ENCODE assay signal across 26 cellular contexts in genomic region chr19:33982706-33983105, GRCh38.
A peak's percentile ranks its signal among the peaks of the same experiment; 100 is the strongest.
DNase-seq lines count a peak whose midpoint lies in the region; ATAC-seq and TF ChIP-seq lines count a peak whose summit lies in the region.
"Had no signal": no experiment of that assay in that cellular context is flagged by ENCODE, and none has a peak within 500 bp of the region (broad histone marks: within the 10 kb centered on the region; RNA-seq: fewer than 3 reads in every experiment).

No MANE protein-coding gene starts in this region.

- H3K9me3 ChIP-seq in H9 (ENCODE audit: control insufficient read depth, low read depth, low read length) (peaks cover 5% of the 10 kb centered on the region), OCI-LY7 (ENCODE audit: low read length) (no peaks in the 10 kb centered on the region)
- H3K9me3 ChIP-seq: SJCRH30 had no signal

- CTCF ChIA-PET in OCI-LY7 (lab: Charles Lee; ENCODE audit: unreplicated experiment): no interaction called here

- H3K23me2 ChIP-seq in H9 (ENCODE audit: insufficient read length, low read depth, low read length, poor library complexity, severe bottlenecking): no peaks in the 10 kb centered on the region

- H4K8ac ChIP-seq in H9 (replicated peaks; ENCODE audit: insufficient read length, low read depth, low read length): no peak overlapping the region

- no peak overlapping the region for H3K14ac ChIP-seq in H9 (ENCODE audit: insufficient read depth, low read length)

- H3K36me3 ChIP-seq in OCI-LY7 (ENCODE audit: insufficient read depth, low read length): no peaks in the 10 kb centered on the region
- H3K36me3 ChIP-seq: MG63, SJCRH30 had no signal

- no peak overlapping the region for H4K5ac ChIP-seq in H9 (ENCODE audit: insufficient read length, low read depth, low read length)

- no peak overlapping the region for H3K56ac ChIP-seq in H9 (ENCODE audit: insufficient read length, low read depth, low read length)

- no peak overlapping the region for H4K91ac ChIP-seq in H9 (ENCODE audit: insufficient read length, low read depth, low read length)

- H3K4ac ChIP-seq in H9 (ENCODE audit: low read depth, low read length): no peak overlapping the region

- no peak overlapping the region for H3K4me2 ChIP-seq in H9 (ENCODE audit: insufficient read depth, insufficient read length, low read length)
- H3K4me2 ChIP-seq in OCI-LY7 (ENCODE audit: low read length): no peak overlapping the region
- H3K4me2 ChIP-seq: A549 had no signal

- H3K27ac ChIP-seq in H9 (ENCODE audit: insufficient read length, low read depth, low read length) (no peak overlapping the region), OCI-LY7 (ENCODE audit: low read depth, low read length, poor library complexity, severe bottlenecking) (no peak overlapping the region)
- H3K27ac ChIP-seq: A549, SJCRH30 had no signal

- POLR2A ChIA-PET in OCI-LY7 (lab: Charles Lee): no interaction called here

- H3K23ac ChIP-seq in H9 (ENCODE audit: insufficient read length, low read depth, low read length): no peak overlapping the region

- H3K27me3 ChIP-seq in H9 (ENCODE audit: insufficient read depth, low read length): no peaks in the 10 kb centered on the region
- H3K27me3 ChIP-seq: MG63, SJCRH30 had no signal

- no peak overlapping the region for H3K18ac ChIP-seq in H9 (ENCODE audit: insufficient read length, low read depth, low read length)

- TF ChIP-seq CTCF in H9 (conservative IDR thresholded peaks at IDR 0.05) (0 out of 3 replicates have a peak, but pooled peaks have one; percentile 25), OCI-LY7 (conservative IDR thresholded peaks at IDR 0.05; ENCODE audit: low read length) (0 out of 2 replicates have a peak, but pooled peaks have one; percentile 48), endothelial cell (IDR thresholded peaks at IDR 0.05; ENCODE audit: unreplicated experiment) (peak; percentile 47), type B pancreatic cell (conservative IDR thresholded peaks at IDR 0.05) (peak; percentile 61)

- H3K27me3 Mint-ChIP-seq in H9 (ENCODE audit: low read depth): no peaks in the 10 kb centered on the region
- H3K27me3 Mint-ChIP-seq in endothelial cell (ENCODE audit: unreplicated experiment): peaks cover 1% of the 10 kb centered on the region
- peaks cover 11% of the 10 kb centered on the region for H3K27me3 Mint-ChIP-seq in type B pancreatic cell

- H2BK5ac ChIP-seq in H9 (ENCODE audit: insufficient read length, low read length): no peak overlapping the region

- H4K20me1 ChIP-seq in H9 (ENCODE audit: control insufficient read depth, insufficient read depth, insufficient read length): no peaks in the 10 kb centered on the region
- H4K20me1 ChIP-seq in OCI-LY7 (ENCODE audit: insufficient read depth, low read length): no peaks in the 10 kb centered on the region

- H3K9me3 Mint-ChIP-seq in H9 (peaks cover 19 to 28% of the 10 kb centered on the region in 2 experiments), endothelial cell (ENCODE audit: unreplicated experiment) (no peaks in the 10 kb centered on the region), type B pancreatic cell (peaks cover 10% of the 10 kb centered on the region)

- no peak overlapping the region for H2AK5ac ChIP-seq in H9 (ENCODE audit: insufficient read length, low read length)

- H3K4me3 Mint-ChIP-seq in H9 (no peak overlapping the region), endothelial cell (ENCODE audit: unreplicated experiment) (no peak overlapping the region), type B pancreatic cell (no peak overlapping the region)
- H3K4me3 Mint-ChIP-seq: CD8-positive, alpha-beta memory T cell had no signal

- H2BK15ac ChIP-seq in H9 (ENCODE audit: low read depth, low read length): no peak overlapping the region

- no peak overlapping the region for H3T11ph ChIP-seq in H9 (ENCODE audit: low read length)

- H3K79me1 ChIP-seq in H9 (ENCODE audit: insufficient read depth, low read depth, low read length, poor library complexity, severe bottlenecking): no peaks in the 10 kb centered on the region

- H3K36me3 Mint-ChIP-seq in H9 (ENCODE audit: insufficient read depth in 1 of 3, low read depth in 3 of 3) (peaks cover 2 to 24% (median 2%) of the 10 kb centered on the region in 3 experiments; a peak in 5 of 7 replicates), endothelial cell (ENCODE audit: low read depth, unreplicated experiment) (no peaks in the 10 kb centered on the region), type B pancreatic cell (peaks cover 5% of the 10 kb centered on the region)

- no peaks in the 10 kb centered on the region for H3K4me1 Mint-ChIP-seq in H9
- H3K4me1 Mint-ChIP-seq in endothelial cell (ENCODE audit: unreplicated experiment): no peaks in the 10 kb centered on the region
- no peaks in the 10 kb centered on the region for H3K4me1 Mint-ChIP-seq in type B pancreatic cell (ENCODE audit: unreplicated experiment)
- H3K4me1 Mint-ChIP-seq: CD8-positive, alpha-beta memory T cell had no signal

- H2BK20ac ChIP-seq in H9 (ENCODE audit: low read depth, low read length, poor library complexity, severe bottlenecking): no peak overlapping the region

- no peak overlapping the region for H2BK12ac ChIP-seq in H9 (ENCODE audit: insufficient read length, low read depth, low read length)

- DNase-seq in H9 (no peak), OCI-LY7 (ENCODE audit: low spot score) (no peak), endothelial cell (ENCODE audit: low spot score) (no peak), type B pancreatic cell (ENCODE audit: extremely low spot score, unreplicated experiment) (no peak), GM19240 (ENCODE audit: insufficient read length, low spot score) (no peak), GF-D8 (lab: John Stamatoyannopoulos, UW) (no peak)
- DNase-seq: C1 segment of cervical spinal cord; CD8-positive, alpha-beta memory T cell; DMS 273 treated with DMSO at 0.1 percent for 48 hours; DMS79; EL; KBM-7; MG63; NCI-H1048; NCI-H1417; NCI-H1694; NCI-H2029 treated with DMSO at 0.1 percent for 48 hours; NCI-H446 treated with DMSO at 0.1 percent for 48 hours; NCI-H526; NCI-H82; NK-92 treated with Interleukin-12 subunit alpha and Interleukin-12 subunit beta, amount 100 ng/mL, for 24 hours; SJCRH30 had no signal

- H2BK120ac ChIP-seq in H9 (ENCODE audit: low read depth, low read length, poor library complexity, severe bottlenecking): no peak overlapping the region

- H3K4me3 ChIP-seq in OCI-LY7 (ENCODE audit: low read depth, low read length, poor library complexity, severe bottlenecking): no peak overlapping the region
- H3K4me3 ChIP-seq: A549, MG63, SJCRH30 had no signal

- H3K4me1 ChIP-seq in H9 (ENCODE audit: insufficient read depth, low read length) (no peaks in the 10 kb centered on the region), OCI-LY7 (ENCODE audit: insufficient read depth, low read length, poor library complexity, severe bottlenecking) (no peaks in the 10 kb centered on the region)
- H3K4me1 ChIP-seq: A549, SJCRH30 had no signal

- no peaks in the 10 kb centered on the region for H3K79me2 ChIP-seq in H9 (ENCODE audit: insufficient read depth, low read length)
- no peaks in the 10 kb centered on the region for H3K79me2 ChIP-seq in OCI-LY7 (ENCODE audit: insufficient read depth, low read depth, low read length)

- ATAC-seq in GM18861 (IDR thresholded peaks at IDR 0.05; ENCODE audit: unreplicated experiment): no peak
- ATAC-seq: A549, Right ventricle myocardium inferior, SK-N-SH treated with all-trans-retinoic acid at 6 μM for 48 hours had no signal

- H3K9ac ChIP-seq in H9 (ENCODE audit: extremely low read depth, insufficient read length, low read length): no peak overlapping the region

- intact Hi-C loops in OCI-LY7 (cut with micrococcal nuclease; ENCODE audit: unreplicated experiment): no loop called here

- no peak overlapping the region for H2AFZ ChIP-seq in H9 (ENCODE audit: low read length)
- H2AFZ ChIP-seq in OCI-LY7 (ENCODE audit: low read length): no peak overlapping the region

- no TSS peak for BruUV-seq in OCI-LY7 (replicated peaks; lab: Mats Ljungman, UMichigan)

- no peaks in the 10 kb centered on the region for H3K9me2 ChIP-seq in OCI-LY7 (ENCODE audit: insufficient read depth, low read length)

- H3K27ac Mint-ChIP-seq in H9 (no peak overlapping the region), endothelial cell (ENCODE audit: unreplicated experiment) (no peak overlapping the region), type B pancreatic cell (no peak overlapping the region)
- H3K27ac Mint-ChIP-seq: CD8-positive, alpha-beta memory T cell had no signal
